18 cellular contexts compared by ENCODE assay signal in the genomic region with DNA sequence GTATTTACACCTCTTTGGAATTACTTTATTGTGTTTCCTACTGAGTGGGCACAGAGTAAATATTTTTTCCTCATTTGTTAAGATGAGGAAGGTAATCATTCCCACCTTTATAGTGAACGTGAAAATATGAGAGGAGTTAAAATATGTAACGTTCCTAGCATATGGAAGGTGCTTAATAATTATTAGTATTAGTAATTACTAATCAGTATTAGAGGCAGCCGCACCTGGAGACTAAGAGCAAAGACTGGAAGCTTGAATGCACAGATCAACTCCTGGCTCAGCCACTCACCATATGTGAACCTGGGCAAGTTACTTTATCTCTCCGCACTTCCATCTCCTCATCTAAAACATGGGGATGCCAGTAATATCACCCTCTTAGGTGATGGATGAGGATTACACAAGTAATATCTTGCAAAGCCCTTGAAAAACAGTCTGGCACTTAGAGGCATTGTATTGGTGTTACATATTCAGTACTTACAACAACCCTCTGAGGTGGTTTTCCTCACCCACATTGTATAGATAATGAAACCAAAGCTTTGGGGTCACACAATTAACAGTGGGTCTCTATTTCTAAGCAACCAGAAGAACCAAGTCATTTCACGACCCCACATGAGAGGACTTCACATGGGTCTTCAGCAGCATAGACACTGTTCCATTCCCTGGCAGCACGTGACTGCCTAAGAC.
DNase-seq lines count a peak whose midpoint lies in the region; ATAC-seq and TF ChIP-seq lines count a peak whose summit lies in the region.
"Had no signal": no experiment of that assay in that cellular context is flagged by ENCODE, and none has a peak within 500 bp of the region (broad histone marks: within the 10 kb centered on the region; RNA-seq: fewer than 3 reads in every experiment).

No MANE protein-coding gene starts in this region.

- POLR2A ChIA-PET in SK-N-SH (lab: Yijun Ruan, JAX) = no interaction called here
- POLR2A ChIA-PET in activated CD4-positive, alpha-beta memory T cell treated with anti-CD3 and anti-CD28 coated beads for 36 hours (lab: Charles Lee) = no interaction called here

- H3K4me1 ChIP-seq in SK-N-SH (ENCODE audit: control insufficient read depth in 1 of 2, insufficient read depth in 2 of 2, low read depth in 1 of 2, low read length in 1 of 2) (peaks cover 0 to 21% of the 10 kb centered on the region in 2 experiments; a peak in 2 of 4 replicates), osteoblast (ENCODE audit: insufficient read depth, low read length) (no peaks in the 10 kb centered on the region)
- H3K4me1 ChIP-seq: BLaER1 had no signal

- H3K4me3 ChIP-seq in SK-N-SH (ENCODE audit: low read depth in 2 of 2, low read length in 1 of 2) = no peak overlapping the region
- no peak overlapping the region for H3K4me3 ChIP-seq in WERI-Rb-1 (ENCODE audit: low read depth, low read length)
- H3K4me3 ChIP-seq in osteoblast (ENCODE audit: insufficient read depth, low read length) = no peak overlapping the region
- H3K4me3 ChIP-seq: BLaER1, GM23338 had no signal

- H2AFZ ChIP-seq in SK-N-SH (ENCODE audit: low read depth) (no peak overlapping the region), osteoblast (ENCODE audit: low read length) (no peak overlapping the region)
- H2AFZ ChIP-seq: GM23338 had no signal

- H3K27ac Mint-ChIP-seq in activated CD4-positive, alpha-beta memory T cell treated with anti-CD3 and anti-CD28 coated beads for 36 hours = no peak overlapping the region
- H3K27ac Mint-ChIP-seq: CD8-positive, alpha-beta memory T cell; GM23338 had no signal

- intact Hi-C loops in activated CD4-positive, alpha-beta memory T cell treated with anti-CD3 and anti-CD28 coated beads for 36 hours (cut with micrococcal nuclease) = loop anchor here (1.0 kb wide), 2 partner anchors 243 to 265 kb away; no protein-coding TSS in a partner anchor

- H3K27me3 Mint-ChIP-seq in activated CD4-positive, alpha-beta memory T cell treated with anti-CD3 and anti-CD28 coated beads for 36 hours = peaks cover 22% of the 10 kb centered on the region

- TF ChIP-seq EP300 in SK-N-SH (IDR thresholded peaks at IDR 0.05; ENCODE audit: borderline replicate concordance in 1 of 2, low read depth in 1 of 2, low read length in 1 of 2) = no peak

- no peak for TF ChIP-seq RAD21 in SK-N-SH (IDR thresholded peaks at IDR 0.05; ENCODE audit: low read length)

- ATAC-seq in SK-N-SH treated with all-trans-retinoic acid at 6 μM for 48 hours (no peak), GM18868 (IDR thresholded peaks at IDR 0.05; ENCODE audit: unreplicated experiment) (peak; percentile 43)

- no peaks in the 10 kb centered on the region for H3K79me2 ChIP-seq in SK-N-SH (ENCODE audit: insufficient read depth)
- no peaks in the 10 kb centered on the region for H3K79me2 ChIP-seq in osteoblast (ENCODE audit: insufficient read depth, low read length)

- 75% methylated on average over 6 of the region's 6 CpGs for WGBS in SK-N-SH (ENCODE audit: low lambda C conversion rate)

- CTCF ChIA-PET in SK-N-SH (lab: Yijun Ruan, JAX) = interaction anchor here (0.6 to 2.7 kb wide), 14 partner anchors 8 to 341 kb away, joined by 3 to 23 read pairs (median 4); no protein-coding TSS in a partner anchor
- CTCF ChIA-PET in activated CD4-positive, alpha-beta memory T cell treated with anti-CD3 and anti-CD28 coated beads for 36 hours (lab: Charles Lee) = interaction anchor here (1.2 to 2.0 kb wide), 4 partner anchors 28 to 342 kb away, joined by 3 to 8 read pairs (median 4); no protein-coding TSS in a partner anchor

- no peaks in the 10 kb centered on the region for H3K9me3 Mint-ChIP-seq in activated CD4-positive, alpha-beta memory T cell treated with anti-CD3 and anti-CD28 coated beads for 36 hours
- H3K9me3 Mint-ChIP-seq: GM23338 had no signal

- TF ChIP-seq CTCF in SK-N-SH (IDR thresholded peaks at IDR 0.05) (no peak), WERI-Rb-1 (IDR thresholded peaks at IDR 0.05; ENCODE audit: low read depth, low read length) (no peak), osteoblast (IDR thresholded peaks at IDR 0.05; ENCODE audit: extremely low read depth, low read depth, low read length) (no peak)

- H3K4me2 ChIP-seq in SK-N-SH (no peak overlapping the region), osteoblast (ENCODE audit: insufficient read depth, low read length) (no peak overlapping the region)
- H3K4me2 ChIP-seq: BLaER1, GM23338 had no signal

- no peaks in the 10 kb centered on the region for H3K9me2 ChIP-seq in SK-N-SH

- H3K36me3 ChIP-seq in SK-N-SH (replicated peaks in 1 of 2; ENCODE audit: control insufficient read depth in 1 of 2, insufficient read depth in 2 of 2, low read length in 1 of 2) (no peaks in the 10 kb centered on the region), WERI-Rb-1 (no peaks in the 10 kb centered on the region), osteoblast (ENCODE audit: insufficient read depth, low read length) (no peaks in the 10 kb centered on the region)
- H3K36me3 ChIP-seq: BLaER1 had no signal

- H3K27ac ChIP-seq in SK-N-SH (ENCODE audit: low read depth in 2 of 2, low read length in 1 of 2) (peak overlapping the region in 1 of 2 experiments; percentile 89; a peak in 2 of 4 replicates), WERI-Rb-1 (peak overlapping the region; percentile 30; the same call in 1 of the 2 replicates), osteoblast (ENCODE audit: low read depth, low read length) (no peak overlapping the region)
- H3K27ac ChIP-seq: BLaER1 had no signal

- no peaks in the 10 kb centered on the region for H3K36me3 Mint-ChIP-seq in activated CD4-positive, alpha-beta memory T cell treated with anti-CD3 and anti-CD28 coated beads for 36 hours
- H3K36me3 Mint-ChIP-seq: CD8-positive, alpha-beta memory T cell had no signal

- no peaks in the 10 kb centered on the region for H3K4me1 Mint-ChIP-seq in activated CD4-positive, alpha-beta memory T cell treated with anti-CD3 and anti-CD28 coated beads for 36 hours (ENCODE audit: low read depth)
- H3K4me1 Mint-ChIP-seq: CD8-positive, alpha-beta memory T cell had no signal

- DNase-seq in SK-N-SH (no peak), WERI-Rb-1 (no peak), osteoblast (ENCODE audit: insufficient read length, low spot score, missing footprints) (peak; percentile 66)
- no peak for DNase-seq in effector CD4-positive, alpha-beta T cell
- DNase-seq in activated CD4-positive, alpha-beta memory T cell treated with anti-CD3 and anti-CD28 coated beads for 36 hours = no peak
- DNase-seq: CD8-positive, alpha-beta memory T cell; GF-D8; KG1; NCI-H1436 treated with DMSO at 0.1 percent for 48 hours; NCI-H2081; OCI-M1; RPMI8226; SIG-M5; SW 1271 had no signal

- H3K9ac ChIP-seq in SK-N-SH = no peak overlapping the region
- H3K9ac ChIP-seq: BLaER1 had no signal

- H3K4me3 Mint-ChIP-seq in activated CD4-positive, alpha-beta memory T cell treated with anti-CD3 and anti-CD28 coated beads for 36 hours = no peak overlapping the region
- H3K4me3 Mint-ChIP-seq: CD8-positive, alpha-beta memory T cell; GM23338 had no signal

- H3K27me3 ChIP-seq in SK-N-SH (ENCODE audit: insufficient read depth) = no peaks in the 10 kb centered on the region
- H3K27me3 ChIP-seq in WERI-Rb-1 (ENCODE audit: insufficient read depth, low read depth, severe bottlenecking) = no peaks in the 10 kb centered on the region
- peaks cover 31% of the 10 kb centered on the region for H3K27me3 ChIP-seq in osteoblast (ENCODE audit: insufficient read depth, low read length)

- H3K9me3 ChIP-seq in SK-N-SH (no peaks in the 10 kb centered on the region), WERI-Rb-1 (ENCODE audit: severe bottlenecking) (no peaks in the 10 kb centered on the region), osteoblast (ENCODE audit: low read depth, low read length) (no peaks in the 10 kb centered on the region)
- H3K9me3 ChIP-seq: BLaER1 had no signal

- H4K20me1 ChIP-seq in SK-N-SH (ENCODE audit: insufficient read depth) (no peaks in the 10 kb centered on the region), osteoblast (ENCODE audit: insufficient read depth, low read length) (no peaks in the 10 kb centered on the region)

- no peaks in the 10 kb centered on the region for H3F3A ChIP-seq in SK-N-SH (replicated peaks; ENCODE audit: insufficient read depth)

TF ChIP-seq in SK-N-SH, 30 proteins besides CTCF, POLR2A, EP300 and RAD21 (continues in another document):
- TF ChIP-seq FOSL2 (IDR thresholded peaks at IDR 0.05; ENCODE audit: borderline replicate concordance, low read depth) = no peak
- TF ChIP-seq, protein P1, sequence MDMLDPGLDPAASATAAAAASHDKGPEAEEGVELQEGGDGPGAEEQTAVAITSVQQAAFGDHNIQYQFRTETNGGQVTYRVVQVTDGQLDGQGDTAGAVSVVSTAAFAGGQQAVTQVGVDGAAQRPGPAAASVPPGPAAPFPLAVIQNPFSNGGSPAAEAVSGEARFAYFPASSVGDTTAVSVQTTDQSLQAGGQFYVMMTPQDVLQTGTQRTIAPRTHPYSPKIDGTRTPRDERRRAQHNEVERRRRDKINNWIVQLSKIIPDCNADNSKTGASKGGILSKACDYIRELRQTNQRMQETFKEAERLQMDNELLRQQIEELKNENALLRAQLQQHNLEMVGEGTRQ (IDR thresholded peaks at IDR 0.05; ENCODE audit: borderline replicate concordance, low read depth, low read length) = peak; percentile 38; the same call in 1 of the 2 replicates

TF ChIP-seq in SK-N-SH treated with all-trans-retinoic acid at 6 μM for 48 hours, 23 proteins besides CTCF, POLR2A, EP300 and RAD21 (continues in another document):
- TF ChIP-seq ARNTL (CRISPR knock-in tag; IDR thresholded peaks at IDR 0.05; ENCODE audit: borderline replicate concordance, low read depth) (no peak), ZFP30 (CRISPR knock-in tag; IDR thresholded peaks at IDR 0.05) (no peak), ZNF8 (CRISPR knock-in tag; IDR thresholded peaks at IDR 0.05) (no peak), SNAI2 (CRISPR knock-in tag; IDR thresholded peaks at IDR 0.05) (no peak), ZNF565 (CRISPR knock-in tag; conservative IDR thresholded peaks at IDR 0.05; ENCODE audit: low read depth) (no peak)
- TF ChIP-seq, protein P2, sequence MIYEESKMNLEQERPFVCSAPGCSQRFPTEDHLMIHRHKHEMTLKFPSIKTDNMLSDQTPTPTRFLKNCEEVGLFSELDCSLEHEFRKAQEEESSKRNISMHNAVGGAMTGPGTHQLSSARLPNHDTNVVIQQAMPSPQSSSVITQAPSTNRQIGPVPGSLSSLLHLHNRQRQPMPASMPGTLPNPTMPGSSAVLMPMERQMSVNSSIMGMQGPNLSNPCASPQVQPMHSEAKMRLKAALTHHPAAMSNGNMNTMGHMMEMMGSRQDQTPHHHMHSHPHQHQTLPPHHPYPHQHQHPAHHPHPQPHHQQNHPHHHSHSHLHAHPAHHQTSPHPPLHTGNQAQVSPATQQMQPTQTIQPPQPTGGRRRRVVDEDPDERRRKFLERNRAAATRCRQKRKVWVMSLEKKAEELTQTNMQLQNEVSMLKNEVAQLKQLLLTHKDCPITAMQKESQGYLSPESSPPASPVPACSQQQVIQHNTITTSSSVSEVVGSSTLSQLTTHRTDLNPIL (CRISPR knock-in tag; IDR thresholded peaks at IDR 0.05; ENCODE audit: low read depth) = no peak
